Comparison of ENCODE assay signal across 10 cellular contexts in the genomic region with DNA sequence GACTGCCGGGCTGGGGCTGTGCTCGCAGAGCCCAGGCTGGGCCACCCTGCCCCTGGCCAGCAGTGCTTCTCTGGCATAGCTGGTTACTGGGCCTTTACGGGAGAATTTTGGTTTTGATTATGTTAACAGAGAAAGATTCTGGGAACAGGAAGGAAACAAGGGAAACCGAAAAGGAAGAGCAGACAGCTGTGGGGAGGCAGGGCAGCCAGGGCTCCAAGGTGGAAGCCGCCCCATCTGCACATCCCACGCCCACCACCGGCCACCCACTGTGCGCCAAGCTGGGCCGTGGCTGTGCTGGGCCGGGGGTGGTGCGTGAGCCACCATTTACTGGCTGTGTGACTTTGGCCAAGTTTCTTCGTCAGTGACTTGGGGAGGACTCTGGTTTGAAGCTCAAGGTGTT. TPM values are rescaled to one million over a fixed set of nuclear protein-coding genes. Genes with fewer than 3 reads are reported as not detected.
DNase-seq lines count a peak whose midpoint lies in the region; ATAC-seq and TF ChIP-seq lines count a peak whose summit lies in the region.
"Had no signal": no experiment of that assay in that cellular context is flagged by ENCODE, and none has a peak within 500 bp of the region (broad histone marks: within the 10 kb centered on the region; RNA-seq: fewer than 3 reads in every experiment).

No MANE protein-coding gene starts in this region.

- no peaks in the 10 kb centered on the region for H3K9me3 ChIP-seq in upper lobe of left lung
- peaks cover 8% of the 10 kb centered on the region for H3K9me3 ChIP-seq in A673 (ENCODE audit: low read depth, low read length, poor library complexity, severe bottlenecking)
- H3K9me3 ChIP-seq in PC-3 (ENCODE audit: low read length) = no peaks in the 10 kb centered on the region

- BruUV-seq in A673 (replicated peaks; lab: Mats Ljungman, UMichigan) (no TSS peak), PC-3 (replicated peaks; lab: Mats Ljungman, UMichigan) (no TSS peak)

- peak overlapping the region; percentile 42 for H3K4me3 ChIP-seq in kidney epithelial cell (ENCODE audit: low read depth, low read length)
- peak overlapping the region; percentile 26 to 62 (median 50) for H3K4me3 ChIP-seq in upper lobe of left lung
- no peak overlapping the region for H3K4me3 ChIP-seq in A673 (ENCODE audit: low read depth, low read length, poor library complexity, severe bottlenecking)
- H3K4me3 ChIP-seq in PC-3 (ENCODE audit: low read length) = no peak overlapping the region

- H3K27ac Mint-ChIP-seq in activated naive CD4-positive, alpha-beta T cell treated with anti-CD3 and anti-CD28 coated beads for 36 hours = peak overlapping the region; percentile 86
- H3K27ac Mint-ChIP-seq in activated B cell treated with CpG ODN at 0.5 μM for 24 hours = peak overlapping the region; percentile 96

- H3K27me3 ChIP-seq in kidney epithelial cell (ENCODE audit: control insufficient read depth, insufficient read depth, low read length) (no peaks in the 10 kb centered on the region), upper lobe of left lung (no peaks in the 10 kb centered on the region), A673 (replicated peaks; ENCODE audit: insufficient read depth, low read depth, low read length, poor library complexity) (no peaks in the 10 kb centered on the region), PC-3 (ENCODE audit: low read length) (no peaks in the 10 kb centered on the region)

- no peaks in the 10 kb centered on the region for H3K36me3 ChIP-seq in kidney epithelial cell (ENCODE audit: control insufficient read depth, insufficient read depth, low read length)
- peaks cover 0 to 4% (median 0%) of the 10 kb centered on the region in 4 donors for H3K36me3 ChIP-seq in upper lobe of left lung
- H3K36me3 ChIP-seq in A673 (ENCODE audit: insufficient read depth, low read length, poor library complexity, severe bottlenecking) = no peaks in the 10 kb centered on the region
- H3K36me3 ChIP-seq in PC-3 (ENCODE audit: low read depth, low read length) = no peaks in the 10 kb centered on the region

- H3K79me2 ChIP-seq in PC-3 (ENCODE audit: low read length) = no peaks in the 10 kb centered on the region

- H3K9ac ChIP-seq in PC-3 (ENCODE audit: low read length) = no peak overlapping the region

- peaks cover 17% of the 10 kb centered on the region for H3K36me3 Mint-ChIP-seq in activated naive CD4-positive, alpha-beta T cell treated with anti-CD3 and anti-CD28 coated beads for 36 hours (ENCODE audit: low read depth)
- peaks cover 2% of the 10 kb centered on the region for H3K36me3 Mint-ChIP-seq in activated B cell treated with CpG ODN at 0.5 μM for 24 hours (ENCODE audit: low read depth)

- no peaks in the 10 kb centered on the region for H3K27me3 Mint-ChIP-seq in activated naive CD4-positive, alpha-beta T cell treated with anti-CD3 and anti-CD28 coated beads for 36 hours (ENCODE audit: low read depth)
- no peaks in the 10 kb centered on the region for H3K27me3 Mint-ChIP-seq in activated B cell treated with CpG ODN at 0.5 μM for 24 hours

- no peak for DNase-seq in activated naive CD4-positive, alpha-beta T cell treated with anti-CD3 and anti-CD28 coated beads for 36 hours
- DNase-seq in activated naive CD4-positive, alpha-beta T cell (lab: John Stamatoyannopoulos, UW) = no peak
- DNase-seq in activated B cell treated with CpG ODN at 0.5 μM for 24 hours = no peak
- no peak for DNase-seq in kidney epithelial cell (ENCODE audit: low read depth)
- peak in 1 of 2 donors; percentile 74 for DNase-seq in upper lobe of left lung
- DNase-seq in A673 (ENCODE audit: low spot score) = no peak
- no peak for DNase-seq in PC-3
- no peak for DNase-seq in activated CD4-positive, alpha-beta T cell treated with anti-CD3 and anti-CD28 coated beads for 48 hours
- DNase-seq: NCI-H345 had no signal

- no peak for TF ChIP-seq EP300 in upper lobe of left lung (IDR thresholded peaks at IDR 0.05)

- H3K4me2 ChIP-seq in PC-3 (ENCODE audit: low read length) = no peak overlapping the region

- H4K20me1 ChIP-seq in PC-3 (ENCODE audit: low read length) = no peaks in the 10 kb centered on the region

- TF ChIP-seq CTCF in activated B cell treated with CpG ODN at 0.5 μM for 24 hours (IDR thresholded peaks at IDR 0.05) (no peak), kidney epithelial cell (IDR thresholded peaks at IDR 0.05; ENCODE audit: insufficient read depth, low read length, poor library complexity, severe bottlenecking) (no peak), upper lobe of left lung (IDR thresholded peaks at IDR 0.05) (no peak), A673 (conservative IDR thresholded peaks at IDR 0.05; ENCODE audit: low read depth, low read length) (no peak), PC-3 (conservative IDR thresholded peaks at IDR 0.05; ENCODE audit: low read depth, low read length) (no peak)

- peak; percentile 1 for ATAC-seq in activated B cell treated with CpG ODN at 0.5 μM for 24 hours (ENCODE audit: low read depth)
- ATAC-seq in upper lobe of left lung (ENCODE audit: low FRiP score in 2 of 2) = peak in 1 of 2 donors; percentile 13
- no peak for ATAC-seq in PC-3

- WGBS in upper lobe of left lung, 2 donors = 36 to 42% methylated on average over 12 of the region's 12 CpGs

- intact Hi-C loops in activated naive CD4-positive, alpha-beta T cell treated with anti-CD3 and anti-CD28 coated beads for 36 hours (cut with micrococcal nuclease) = loop anchor here (1.0 to 2.0 kb wide), 6 partner anchors 14 to 46 kb away; a partner anchor contains a TSS
- intact Hi-C loops in activated B cell treated with CpG ODN at 0.5 μM for 24 hours (cut with micrococcal nuclease) = loop anchor here (1.0 kb wide), 2 partner anchors 22 to 27 kb away; no protein-coding TSS in a partner anchor
- intact Hi-C loops in A673 (cut with micrococcal nuclease; ENCODE audit: unreplicated experiment) = no loop called here
- intact Hi-C loops in PC-3 (cut with micrococcal nuclease) = no loop called here

- POLR2A ChIA-PET in activated B cell treated with CpG ODN at 0.5 μM for 24 hours (lab: Charles Lee) (interaction anchor here (0.7 to 6.4 kb wide), 13 partner anchors 9 to 117 kb away, joined by 3 to 56 read pairs (median 5); no protein-coding TSS in a partner anchor), A673 (lab: Charles Lee; ENCODE audit: low non-redundant PET) (no interaction called here), PC-3 (lab: Charles Lee; ENCODE audit: unreplicated experiment) (no interaction called here)

- peaks cover 53% of the 10 kb centered on the region for H3K4me1 Mint-ChIP-seq in activated naive CD4-positive, alpha-beta T cell treated with anti-CD3 and anti-CD28 coated beads for 36 hours (ENCODE audit: low read depth)
- peaks cover 87% of the 10 kb centered on the region for H3K4me1 Mint-ChIP-seq in activated B cell treated with CpG ODN at 0.5 μM for 24 hours

- H3F3A ChIP-seq in PC-3 (ENCODE audit: low read length, unreplicated experiment) = no peaks in the 10 kb centered on the region

- CTCF ChIA-PET in activated naive CD4-positive, alpha-beta T cell treated with anti-CD3 and anti-CD28 coated beads for 36 hours (lab: Charles Lee) = interaction anchor here (1.1 to 1.8 kb wide), 3 partner anchors 49 to 101 kb away, joined by 3 to 9 read pairs (median 7); no protein-coding TSS in a partner anchor
- CTCF ChIA-PET in activated B cell treated with CpG ODN at 0.5 μM for 24 hours (lab: Charles Lee) = interaction anchor here (1.0 to 1.4 kb wide), 4 partner anchors 25 to 50 kb away, joined by 3 to 5 read pairs (median 4); no protein-coding TSS in a partner anchor
- CTCF ChIA-PET in A673 (lab: Charles Lee) = no interaction called here
- CTCF ChIA-PET in PC-3 (lab: Charles Lee) = no interaction called here

- H3K4me3 Mint-ChIP-seq in activated naive CD4-positive, alpha-beta T cell treated with anti-CD3 and anti-CD28 coated beads for 36 hours = peak overlapping the region; percentile 93
- H3K4me3 Mint-ChIP-seq in activated B cell treated with CpG ODN at 0.5 μM for 24 hours = peak overlapping the region; percentile 85

- no peak for TF ChIP-seq POLR2A in upper lobe of left lung (IDR thresholded peaks at IDR 0.05)

- no peak overlapping the region for H2AFZ ChIP-seq in PC-3 (ENCODE audit: low read length)

- H3K4me1 ChIP-seq in upper lobe of left lung (peaks cover 54 to 85% (median 69%) of the 10 kb centered on the region in 4 donors), A673 (ENCODE audit: insufficient read depth, low read length, poor library complexity, severe bottlenecking) (peaks cover 15% of the 10 kb centered on the region), PC-3 (ENCODE audit: insufficient read depth, low read length) (peaks cover 4% of the 10 kb centered on the region; the same call in 1 of the 2 replicates)

- no peaks in the 10 kb centered on the region for H3K9me3 Mint-ChIP-seq in activated naive CD4-positive, alpha-beta T cell treated with anti-CD3 and anti-CD28 coated beads for 36 hours
- no peaks in the 10 kb centered on the region for H3K9me3 Mint-ChIP-seq in activated B cell treated with CpG ODN at 0.5 μM for 24 hours

- no peaks in the 10 kb centered on the region for H3K9me2 ChIP-seq in PC-3 (replicated peaks; ENCODE audit: low read length)

- H3K27ac ChIP-seq in upper lobe of left lung (peak overlapping the region; percentile 82 to 92 (median 86)), A673 (ENCODE audit: low read depth, low read length, poor library complexity, severe bottlenecking) (no peak overlapping the region), PC-3 (ENCODE audit: low read length) (no peak overlapping the region)
- H3K27ac ChIP-seq: epithelial cell of prostate had no signal

RNA-seq across cellular contexts. Expression of a gene that starts 20.1 kb away (rescaled TPM):
- total RNA-seq in activated naive CD4-positive, alpha-beta T cell treated with anti-CD3 and anti-CD28 coated beads for 36 hours = 10 to 100 TPM; 45.7 to 47.4 TPM
- total RNA-seq in activated B cell treated with CpG ODN at 0.5 μM for 24 hours (40.4 and 43.2 TPM in 2 replicates), kidney epithelial cell (56.1 and 62.7 TPM in 2 replicates), upper lobe of left lung (100 to 1,000 TPM in 3 of 6 donors, 10 to 100 TPM in 3; 59.1 to 358 (median 103) TPM), A673 (2021) (34.4 and 37.7 TPM in 2 replicates), PC-3 (2014; rRNA removed) (16.9 and 17.4 TPM in 2 replicates)

RNA-seq across cellular contexts. Expression of a gene that starts 30.7 kb away (rescaled TPM):
- 100 to 1,000 TPM; 165 TPM for total RNA-seq in activated naive CD4-positive, alpha-beta T cell treated with anti-CD3 and anti-CD28 coated beads for 36 hours
- 326 and 340 TPM in 2 replicates for total RNA-seq in activated B cell treated with CpG ODN at 0.5 μM for 24 hours
- total RNA-seq in kidney epithelial cell = 132 and 142 TPM in 2 replicates
- total RNA-seq in upper lobe of left lung = 100 to 1,000 TPM; 184 to 651 (median 290) TPM
- total RNA-seq in A673 (2021) = 232 and 237 TPM in 2 replicates
- total RNA-seq in PC-3 (2014; rRNA removed) = 118 and 124 TPM in 2 replicates

RNA-seq across cellular contexts. Expression of a gene that starts 56.8 kb away (rescaled TPM):
- total RNA-seq in activated naive CD4-positive, alpha-beta T cell treated with anti-CD3 and anti-CD28 coated beads for 36 hours = 10 to 100 TPM; 54.2 to 55.0 TPM
- 79.1 and 83.2 TPM in 2 replicates for total RNA-seq in activated B cell treated with CpG ODN at 0.5 μM for 24 hours
- total RNA-seq in kidney epithelial cell = 76.8 and 87.8 TPM in 2 replicates
- 10 to 100 TPM; 39.4 to 87.1 (median 60.1) TPM for total RNA-seq in upper lobe of left lung
- total RNA-seq in A673 (2021) = 31.9 and 32.5 TPM in 2 replicates
- total RNA-seq in PC-3 (2014; rRNA removed) = 56.5 and 77.8 TPM in 2 replicates

Comparison
In these comparisons a context has a peak if more than half of its experiments do, and no peak if none do; other contexts are left out.
1. H3K4me3 ChIP-seq: peak in kidney epithelial cell (single experiment) and upper lobe of left lung (4 of 4); none in A673 (single experiment) and PC-3 (single experiment).
2. H3K27ac ChIP-seq: peak in upper lobe of left lung (4 of 4); none in A673 (single experiment) and PC-3 (single experiment).
3. CTCF ChIA-PET loops: an anchor here in activated naive CD4-positive, alpha-beta T cell treated with anti-CD3 and anti-CD28 coated beads for 36 hours (1.1 to 1.8 kb wide) and activated B cell treated with CpG ODN at 0.5 μM for 24 hours (1.0 to 1.4 kb wide); none called in A673 and PC-3.
4. intact Hi-C loops: an anchor here in activated naive CD4-positive, alpha-beta T cell treated with anti-CD3 and anti-CD28 coated beads for 36 hours (1.0 to 2.0 kb wide) and activated B cell treated with CpG ODN at 0.5 μM for 24 hours (1.0 kb wide); none called in A673 and PC-3.